Comparison of ENCODE assay signal across 28 cellular contexts in genomic region chr5:137646761-137647160, GRCh38.
"Had no signal": no experiment of that assay in that cellular context is flagged by ENCODE, and none has a peak within 500 bp of the region (broad histone marks: within the 10 kb centered on the region; RNA-seq: fewer than 3 reads in every experiment).

No MANE protein-coding gene starts in this region.

- H3K4me1 ChIP-seq: lower lobe of right lung, neural progenitor cell, parathyroid adenoma, right lobe of liver, testis, tibial artery, upper lobe of right lung had no signal

- H3K27me3 ChIP-seq: neural progenitor cell, neutrophil, right atrium auricular region, right lobe of liver, testis, tibial artery, upper lobe of right lung had no signal

- H3K27ac ChIP-seq: lower lobe of right lung, neural progenitor cell, neutrophil, parathyroid adenoma, right atrium auricular region, right lobe of liver, testis, tibial artery, upper lobe of right lung had no signal

- DNase-seq: hippocampal formation; kidney; lower lobe of right lung; mammary epithelial cell; mesendoderm; naive B cell; natural killer cell; nephron progenitor cell; occipital lobe; right lobe of liver; stimulated activated CD4-positive, alpha-beta T cell treated with anti-CD3 and anti-CD28 coated beads, Interleukin-1b, Interleukin-23, amount 100 ng/mL, for 48 hours; stimulated activated CD4-positive, alpha-beta T cell treated with anti-CD3 and anti-CD28 coated beads, Interleukin-2, amount 100 ng/mL, for 48 hours; stimulated activated CD4-positive, alpha-beta T cell treated with anti-CD3 and anti-CD28 coated beads, Interleukin-4, amount 100 ng/mL, for 4 hours; stimulated activated CD8-positive, alpha-beta memory T cell treated with anti-CD3 and anti-CD28 coated beads, Interleukin-4, amount 100 ng/mL, for 48 hours; stimulated activated naive CD4-positive, alpha-beta T cell treated with Interleukin-2 at 50 U/mL for 16 hours; stimulated activated naive CD8-positive, alpha-beta T cell treated with anti-CD3 and anti-CD28 coated beads, Interleukin-15, amount 100 ng/mL, for 72 hours; testis; tibial artery; trophoblast cell; upper lobe of right lung had no signal

- H3K36me3 Mint-ChIP-seq: natural killer cell had no signal

- H3K4me3 Mint-ChIP-seq: mesothelial cell of epicardium; naive B cell; natural killer cell; nephron progenitor cell; neural progenitor cell; stimulated activated memory B cell treated with anti-CD40 and anti-IgM and Interleukin-4, amounts not matched to agents 10 μg/mL and 1 μg/mL and 100 μg/mL, for 72 hours; stimulated activated naive CD8-positive, alpha-beta T cell treated with anti-CD3 and anti-CD28 coated beads, Interleukin-15, amount 100 ng/mL, for 72 hours had no signal

- H3K4me1 Mint-ChIP-seq: naive B cell; natural killer cell; nephron progenitor cell; neural progenitor cell; stimulated activated memory B cell treated with anti-CD40 and anti-IgM and Interleukin-4, amounts not matched to agents 10 μg/mL and 1 μg/mL and 100 μg/mL, for 72 hours; stimulated activated naive CD8-positive, alpha-beta T cell treated with anti-CD3 and anti-CD28 coated beads, Interleukin-15, amount 100 ng/mL, for 72 hours had no signal

- FAIRE-seq: kidney, urothelium cell line had no signal

- H3K27ac Mint-ChIP-seq: mesothelial cell of epicardium; naive B cell; natural killer cell; nephron progenitor cell; neural progenitor cell; stimulated activated memory B cell treated with anti-CD40 and anti-IgM and Interleukin-4, amounts not matched to agents 10 μg/mL and 1 μg/mL and 100 μg/mL, for 72 hours had no signal

- H2AFZ ChIP-seq: neural progenitor cell, parathyroid adenoma had no signal

- H3K9me3 Mint-ChIP-seq: natural killer cell had no signal

- H3K36me3 ChIP-seq: neural progenitor cell, neutrophil, right lobe of liver, tibial artery, upper lobe of right lung had no signal

- H3K9me3 ChIP-seq: lower lobe of right lung, neutrophil, right atrium auricular region, right lobe of liver, testis, tibial artery, upper lobe of right lung had no signal

- H3K27me3 Mint-ChIP-seq: naive B cell; stimulated activated memory B cell treated with anti-CD40 and anti-IgM and Interleukin-4, amounts not matched to agents 10 μg/mL and 1 μg/mL and 100 μg/mL, for 72 hours; stimulated activated naive CD8-positive, alpha-beta T cell treated with anti-CD3 and anti-CD28 coated beads, Interleukin-15, amount 100 ng/mL, for 72 hours had no signal

- H3K79me2 ChIP-seq: parathyroid adenoma had no signal

- ATAC-seq: lower lobe of right lung; natural killer cell; right lobe of liver; stimulated activated memory B cell treated with anti-CD40 and anti-IgM and Interleukin-4, amounts not matched to agents 10 μg/mL and 1 μg/mL and 100 μg/mL, for 72 hours; stimulated activated naive CD8-positive, alpha-beta T cell treated with anti-CD3 and anti-CD28 coated beads, Interleukin-15, amount 100 ng/mL, for 72 hours; upper lobe of right lung had no signal

- H3K4me2 ChIP-seq: neural progenitor cell, smooth muscle cell had no signal

- H3K4me3 ChIP-seq: lower lobe of right lung, neural progenitor cell, right atrium auricular region, right lobe of liver, smooth muscle cell, testis, tibial artery, upper lobe of right lung had no signal

- H3K9ac ChIP-seq: neural progenitor cell, parathyroid adenoma had no signal
